Comparison of ENCODE assay signal across 25 cellular contexts in the genomic region with DNA sequence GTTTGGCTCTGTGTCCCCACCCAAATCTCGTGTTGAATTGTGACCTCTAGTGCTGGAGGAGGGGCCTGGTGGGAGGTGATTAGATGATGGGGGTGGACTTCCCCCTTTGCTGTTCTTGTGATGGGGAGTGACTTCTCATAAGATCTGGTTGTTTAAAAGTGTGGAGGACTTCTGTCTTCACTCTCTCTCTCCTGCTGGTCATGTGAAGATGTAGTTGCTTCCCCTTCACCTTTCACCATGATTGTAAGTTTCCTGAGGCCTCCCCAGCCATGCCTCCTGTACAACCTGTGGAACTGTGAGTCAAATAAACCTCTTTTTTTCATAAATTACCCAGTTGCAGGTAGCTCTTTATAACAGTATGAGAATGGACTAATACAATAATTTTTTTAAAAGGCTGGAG.
"Had no signal": no experiment of that assay in that cellular context is flagged by ENCODE, and none has a peak within 500 bp of the region (broad histone marks: within the 10 kb centered on the region; RNA-seq: fewer than 3 reads in every experiment).

No MANE protein-coding gene starts in this region.

- H3K27ac ChIP-seq: colonic mucosa, coronary artery, dorsolateral prefrontal cortex, epithelial cell of prostate, esophagus muscularis mucosa, esophagus squamous epithelium, foreskin keratinocyte, gastrocnemius medialis, gastroesophageal sphincter, heart left ventricle, heart right ventricle had no signal

- DNase-seq: colonic mucosa; cortex of kidney; dermis blood vessel endothelial cell; dorsolateral prefrontal cortex; effector CD4-positive, alpha-beta T cell; effector CD8-positive, alpha-beta T cell; effector memory CD4-positive, alpha-beta T cell; effector memory CD8-positive, alpha-beta T cell; endodermal cell; erythroblast; esophagus squamous epithelium; foreskin fibroblast; foreskin keratinocyte; foreskin melanocyte; gastrocnemius medialis; glutamatergic neuron; head of caudate nucleus; heart left ventricle; heart right ventricle had no signal

- H3K9me3 ChIP-seq: colonic mucosa, gastrocnemius medialis had no signal

- H3K27ac Mint-ChIP-seq: dendritic cell treated with granulocyte-macrophage colony-stimulating factor and Interleukin-4, amounts not matched to agents 40 ng/mL and 50 ng/mL, for 4 days; effector memory CD8-positive, alpha-beta T cell; endodermal cell had no signal

- H3K27me3 ChIP-seq: colonic mucosa, esophagus muscularis mucosa, esophagus squamous epithelium, foreskin keratinocyte, gastrocnemius medialis, gastroesophageal sphincter, heart left ventricle, heart right ventricle had no signal

- H3K36me3 ChIP-seq: colonic mucosa, esophagus muscularis mucosa, esophagus squamous epithelium, gastrocnemius medialis, gastroesophageal sphincter, heart left ventricle, heart right ventricle had no signal

- H3K4me1 ChIP-seq: colonic mucosa, esophagus muscularis mucosa, esophagus squamous epithelium, foreskin keratinocyte, gastrocnemius medialis, gastroesophageal sphincter, heart left ventricle, heart right ventricle had no signal

- H3K4me3 ChIP-seq: colonic mucosa, coronary artery, dorsolateral prefrontal cortex, esophagus muscularis mucosa, esophagus squamous epithelium, gastrocnemius medialis, gastroesophageal sphincter, heart left ventricle, heart right ventricle had no signal

- ATAC-seq: effector memory CD8-positive, alpha-beta T cell; esophagus mucosa; foreskin keratinocyte; gastrocnemius medialis; gastroesophageal sphincter; heart left ventricle; heart right ventricle had no signal
